21 cellular contexts compared by ENCODE assay signal in genomic region chr5:41334221-41334620, GRCh38.
DNase-seq lines count a peak whose midpoint lies in the region; ATAC-seq lines count a peak whose summit lies in the region.
"Had no signal": no experiment of that assay in that cellular context is flagged by ENCODE, and none has a peak within 500 bp of the region (broad histone marks: within the 10 kb centered on the region; RNA-seq: fewer than 3 reads in every experiment).

No MANE protein-coding gene starts in this region.

- intact Hi-C loops in Right ventricle myocardium inferior (cut with DNase I) (loop anchor here (10.0 kb wide), 1 partner anchor 139 kb away; no protein-coding TSS in a partner anchor), cardiac septum (cut with DNase I) (loop anchor here (10.0 kb wide), 1 partner anchor 139 kb away; no protein-coding TSS in a partner anchor)
- intact Hi-C loops in activated T-helper 2 cell treated with anti-CD3 and anti-CD28 coated beads, Interferon-gamma antibody, Interleukin-2, Interleukin-4, amounts not matched to agents 10 μg/mL and 5 μg/mL and 100 μg/mL, durations not matched to agents 14 hours and 24 hours and 36 hours (cut with micrococcal nuclease): no loop called here

- H3K9me3 ChIP-seq in adipocyte (ENCODE audit: control insufficient read depth, low read length) (no peaks in the 10 kb centered on the region), mesodermal cell (ENCODE audit: control insufficient read depth, low read length) (no peaks in the 10 kb centered on the region)
- H3K9me3 ChIP-seq: BLaER1 had no signal

- no peaks in the 10 kb centered on the region for H3K27me3 Mint-ChIP-seq in activated T-helper 2 cell treated with anti-CD3 and anti-CD28 coated beads, Interferon-gamma antibody, Interleukin-2, Interleukin-4, amounts not matched to agents 10 μg/mL and 5 μg/mL and 100 μg/mL, durations not matched to agents 14 hours and 24 hours and 36 hours (ENCODE audit: low read depth)
- H3K27me3 Mint-ChIP-seq: activated T-helper 17 cell treated with anti-CD3 and anti-CD28 coated beads, Interleukin-2, amount 50 U/mL, for 72 hours; T-helper 17 cell had no signal

- peak overlapping the region; percentile 49 for H3K27ac ChIP-seq in mesodermal cell (ENCODE audit: low read depth, low read length, severe bottlenecking)
- H3K27ac ChIP-seq: 22Rv1, BLaER1, WERI-Rb-1 had no signal

- H3K4me3 ChIP-seq in adipocyte (ENCODE audit: low read length) (peak overlapping the region; percentile 60), mesodermal cell (ENCODE audit: extremely low read depth, insufficient read depth, low read length, poor library complexity, severe bottlenecking) (no peak overlapping the region)
- H3K4me3 ChIP-seq: BLaER1 had no signal

- DNase-seq in Right ventricle myocardium inferior (ENCODE audit: missing footprints) (no peak), cardiac septum (ENCODE audit: low spot score) (no peak), adipocyte (ENCODE audit: low read depth) (peak; percentile 7), MV-4-11 (lab: John Stamatoyannopoulos, UW) (no peak), COLO668 (lab: John Stamatoyannopoulos, UW; ENCODE audit: unreplicated experiment) (no peak)
- no peak for DNase-seq in activated T-helper 2 cell treated with anti-CD3 and anti-CD28 coated beads, Interferon-gamma antibody, Interleukin-2, Interleukin-4, amounts not matched to agents 10 μg/mL and 5 μg/mL and 100 μg/mL, durations not matched to agents 14 hours and 24 hours and 36 hours (ENCODE audit: low spot score)
- DNase-seq: KBM-7; NCI-H1092; NCI-H2081 treated with DMSO at 0.1 percent for 48 hours; NCI-H510A treated with DMSO at 0.1 percent for 48 hours; SHP77 treated with DMSO at 0.1 percent for 48 hours; stimulated activated CD4-positive, alpha-beta T cell treated with anti-CD3 and anti-CD28 coated beads, Interleukin-2, amount 100 ng/mL, for 48 hours; T-helper 17 cell; WERI-Rb-1 had no signal

- H3K4me1 Mint-ChIP-seq in activated T-helper 2 cell treated with anti-CD3 and anti-CD28 coated beads, Interferon-gamma antibody, Interleukin-2, Interleukin-4, amounts not matched to agents 10 μg/mL and 5 μg/mL and 100 μg/mL, durations not matched to agents 14 hours and 24 hours and 36 hours (ENCODE audit: low read depth): no peaks in the 10 kb centered on the region
- H3K4me1 Mint-ChIP-seq: activated T-helper 17 cell treated with anti-CD3 and anti-CD28 coated beads, Interleukin-2, amount 50 U/mL, for 72 hours; T-helper 17 cell had no signal

- ATAC-seq in Right ventricle myocardium inferior (peak; percentile 70), HG03378 (IDR thresholded peaks at IDR 0.05; ENCODE audit: unreplicated experiment) (no peak)
- ATAC-seq: activated T-helper 17 cell treated with anti-CD3 and anti-CD28 coated beads, Interleukin-2, amount 50 U/mL, for 72 hours; esophagus mucosa; left lobe of liver; T-helper 17 cell had no signal

- no peaks in the 10 kb centered on the region for H3K9me3 Mint-ChIP-seq in activated T-helper 2 cell treated with anti-CD3 and anti-CD28 coated beads, Interferon-gamma antibody, Interleukin-2, Interleukin-4, amounts not matched to agents 10 μg/mL and 5 μg/mL and 100 μg/mL, durations not matched to agents 14 hours and 24 hours and 36 hours
- H3K9me3 Mint-ChIP-seq: activated T-helper 17 cell treated with anti-CD3 and anti-CD28 coated beads, Interleukin-2, amount 50 U/mL, for 72 hours had no signal

- H3K27me3 ChIP-seq in adipocyte (replicated peaks; ENCODE audit: control insufficient read depth, insufficient read depth, low read length): no peaks in the 10 kb centered on the region
- H3K27me3 ChIP-seq: BLaER1 had no signal

- no CpG with 5 or more reads among the region's 1 CpG for WGBS in mesodermal cell (ENCODE audit: insufficient coverage in 2 of 2), 2 experiments

- no peak overlapping the region for H3K27ac Mint-ChIP-seq in activated T-helper 2 cell treated with anti-CD3 and anti-CD28 coated beads, Interferon-gamma antibody, Interleukin-2, Interleukin-4, amounts not matched to agents 10 μg/mL and 5 μg/mL and 100 μg/mL, durations not matched to agents 14 hours and 24 hours and 36 hours
- H3K27ac Mint-ChIP-seq: activated T-helper 17 cell treated with anti-CD3 and anti-CD28 coated beads, Interleukin-2, amount 50 U/mL, for 72 hours; T-helper 17 cell had no signal

- H3K36me3 Mint-ChIP-seq in activated T-helper 2 cell treated with anti-CD3 and anti-CD28 coated beads, Interferon-gamma antibody, Interleukin-2, Interleukin-4, amounts not matched to agents 10 μg/mL and 5 μg/mL and 100 μg/mL, durations not matched to agents 14 hours and 24 hours and 36 hours (ENCODE audit: low read depth): no peaks in the 10 kb centered on the region

- peak overlapping the region; percentile 72 for H3K9ac ChIP-seq in adipocyte (ENCODE audit: low read length)
- H3K9ac ChIP-seq: BLaER1 had no signal

- H3K4me3 Mint-ChIP-seq in activated T-helper 2 cell treated with anti-CD3 and anti-CD28 coated beads, Interferon-gamma antibody, Interleukin-2, Interleukin-4, amounts not matched to agents 10 μg/mL and 5 μg/mL and 100 μg/mL, durations not matched to agents 14 hours and 24 hours and 36 hours (ENCODE audit: low read depth): no peak overlapping the region
- H3K4me3 Mint-ChIP-seq: activated T-helper 17 cell treated with anti-CD3 and anti-CD28 coated beads, Interleukin-2, amount 50 U/mL, for 72 hours; T-helper 17 cell had no signal

- H3K4me1 ChIP-seq in adipocyte (ENCODE audit: control insufficient read depth, insufficient read depth, low read length) (peaks cover 40% of the 10 kb centered on the region), mesodermal cell (ENCODE audit: control insufficient read depth, insufficient read depth, low read length, poor library complexity, severe bottlenecking) (peaks cover 12% of the 10 kb centered on the region)
- H3K4me1 ChIP-seq: BLaER1 had no signal

- H3K36me3 ChIP-seq in adipocyte (ENCODE audit: control insufficient read depth, insufficient read depth, low read length, severe bottlenecking): no peaks in the 10 kb centered on the region
- no peaks in the 10 kb centered on the region for H3K36me3 ChIP-seq in mesodermal cell (ENCODE audit: control insufficient read depth, insufficient read depth, low read length)
- H3K36me3 ChIP-seq: BLaER1, WERI-Rb-1 had no signal
